In the genomic region with DNA sequence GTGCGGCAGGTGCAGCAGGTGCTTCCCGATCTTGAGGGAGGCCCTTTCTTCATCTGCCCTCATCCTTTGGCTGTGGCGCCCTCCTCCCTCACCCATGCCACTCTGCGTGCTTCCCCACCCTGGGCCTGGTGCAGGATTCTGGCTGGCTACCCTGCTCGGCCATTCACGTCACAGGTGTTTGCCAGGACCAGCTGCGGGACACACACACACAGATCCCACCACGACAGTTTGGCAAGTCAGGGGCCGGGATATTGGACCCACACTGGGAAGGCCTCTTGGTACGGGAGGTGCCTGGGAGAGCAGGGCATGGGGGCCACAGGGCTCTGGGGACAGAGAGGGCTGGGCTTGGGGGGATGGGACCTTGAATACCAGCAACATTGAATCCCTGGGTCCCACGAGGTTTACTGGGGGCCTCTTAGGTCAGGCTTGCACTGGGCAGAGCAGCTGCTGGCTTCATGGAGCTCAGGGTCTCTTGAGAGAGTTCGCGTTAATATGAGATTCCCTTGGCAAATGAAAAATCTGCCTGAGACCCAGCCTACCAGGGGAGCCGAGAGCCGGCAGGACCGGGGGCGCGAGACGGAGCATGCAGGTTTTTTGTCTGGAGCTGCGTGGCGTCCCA, we compare ENCODE assay signal across 9 cellular contexts. TPM values are rescaled to one million over a fixed set of nuclear protein-coding genes. Genes with fewer than 3 reads are reported as not detected.
DNase-seq lines count a peak whose midpoint lies in the region; ATAC-seq and TF ChIP-seq lines count a peak whose summit lies in the region.
"Had no signal": no experiment of that assay in that cellular context is flagged by ENCODE, and none has a peak within 500 bp of the region (broad histone marks: within the 10 kb centered on the region; RNA-seq: fewer than 3 reads in every experiment).

No MANE protein-coding gene starts in this region.

- no peaks in the 10 kb centered on the region for H3K27me3 ChIP-seq in sigmoid colon

- no peak for TF ChIP-seq EP300 in sigmoid colon (IDR thresholded peaks at IDR 0.05)

- H3K27ac ChIP-seq in cingulate gyrus (ENCODE audit: low read depth, low read length) (peak overlapping the region; percentile 60), sigmoid colon (peak overlapping the region in 3 of 4 donors; percentile 17 to 41 (median 30))

- in situ Hi-C loops in KBM-7 (cut with MboI; ENCODE audit: low pct_unique_long_range_greater_than_20kb, low sequenced_read_pairs) = no loop called here

- no peaks in the 10 kb centered on the region for H3K9me3 ChIP-seq in sigmoid colon

- intact Hi-C loops in sigmoid colon (cut with DNase I) = no loop called here

- 53 to 55% methylated on average over 21 of the region's 21 CpGs for WGBS in sigmoid colon, 2 donors

- peaks cover 0 to 7% (median 2%) of the 10 kb centered on the region in 4 donors for H3K4me1 ChIP-seq in sigmoid colon

- H3K4me3 ChIP-seq in GM12875 (ENCODE audit: low read depth, low read length) (peak overlapping the region; percentile 34), sigmoid colon (no peak overlapping the region)

- no peak for DNase-seq in sigmoid colon
- no peak for DNase-seq in activated CD4-positive, CD25-positive, alpha-beta regulatory T cell treated with anti-CD3 and anti-CD28 coated beads, Interleukin-2, amount 50 U/mL, for 72 hours
- no peak for DNase-seq in KBM-7
- DNase-seq: mammary epithelial cell, NCI-H446 treated with DMSO at 0.1 percent for 48 hours had no signal

- H3K36me3 ChIP-seq in sigmoid colon = no peaks in the 10 kb centered on the region

- TF ChIP-seq CTCF in GM12875 (IDR thresholded peaks at IDR 0.05; ENCODE audit: borderline replicate concordance, insufficient read depth, low read depth, low read length) = no peak
- no peak for TF ChIP-seq CTCF in sigmoid colon (IDR thresholded peaks at IDR 0.05)

- no peak for TF ChIP-seq POLR2A in sigmoid colon (IDR thresholded peaks at IDR 0.05)

- ATAC-seq in HG03103 (IDR thresholded peaks at IDR 0.05; ENCODE audit: low read depth, unreplicated experiment) (peak; percentile 8), GM21360 (IDR thresholded peaks at IDR 0.05; ENCODE audit: unreplicated experiment) (no peak)

RNA-seq across cellular contexts. Expression of a gene that starts 15.1 kb away (rescaled TPM):
- 10 to 100 TPM in 3 of 4 donors, 1 to 10 TPM in 1; 8.9 to 16.8 (median 11.3) TPM for total RNA-seq in sigmoid colon
- polyA plus RNA-seq in sigmoid colon = 10 to 100 TPM in 1 of 3 donors, 1 to 10 TPM in 2; 1.2 to 24.0 (median 1.8) TPM
